ENCODE assay signal across 1 cellular context in the genomic region with DNA sequence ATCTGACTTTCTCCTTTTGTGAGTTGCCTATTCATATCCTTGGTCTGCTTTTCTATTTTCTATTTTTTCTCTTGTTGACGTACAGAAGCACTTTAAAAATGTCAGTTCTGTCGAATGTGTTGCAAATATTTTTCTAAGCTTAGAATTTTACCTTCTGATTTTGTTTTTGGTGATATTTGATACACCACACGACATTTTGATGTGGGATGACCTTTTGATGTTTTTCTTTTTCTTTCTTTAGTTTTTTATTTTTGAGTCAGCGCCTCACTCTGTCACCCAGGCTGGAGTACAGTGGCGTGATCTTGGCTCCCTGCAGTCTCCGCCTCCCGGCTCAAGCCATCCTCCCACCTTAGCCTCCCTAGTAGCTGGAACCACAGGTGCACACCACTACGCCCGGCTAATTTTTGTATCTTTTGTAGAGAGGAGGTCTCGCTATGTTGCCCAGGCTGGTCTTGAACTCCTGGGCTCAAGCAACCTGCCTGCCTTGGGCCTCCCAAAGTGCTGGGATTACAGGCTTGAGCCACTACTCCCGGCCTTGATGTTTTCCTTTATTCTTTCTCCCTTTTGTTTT.
A peak's percentile ranks its signal among the peaks of the same experiment; 100 is the strongest.
TF ChIP-seq lines count a peak whose summit lies in the region.

No MANE protein-coding gene starts in this region.

TF ChIP-seq in K562, 482 proteins besides CTCF, POLR2A, EP300 and RAD21 (continued from another document and continues in another):
- TF ChIP-seq, protein P1, sequence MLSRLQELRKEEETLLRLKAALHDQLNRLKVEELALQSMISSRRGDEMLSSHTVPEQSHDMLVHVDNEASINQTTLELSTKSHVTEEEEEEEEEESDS (CRISPR knock-in tag; IDR thresholded peaks at IDR 0.05): no peak
- TF ChIP-seq BRD9 (IDR thresholded peaks at IDR 0.05; ENCODE audit: low read depth, partially characterized antibody): peak; percentile 57
- no peak for TF ChIP-seq RBM17 (IDR thresholded peaks at IDR 0.05; ENCODE audit: borderline replicate concordance, low read depth, low read length)
- no peak for TF ChIP-seq FOXA3 (CRISPR knock-in tag; conservative IDR thresholded peaks at IDR 0.05 in 1 of 2, IDR thresholded peaks at IDR 0.05 in 1 of 2)
- TF ChIP-seq LARP7 (IDR thresholded peaks at IDR 0.05): peak; percentile 55
- no peak for TF ChIP-seq IRF2 (CRISPR knock-in tag; IDR thresholded peaks at IDR 0.05)
- TF ChIP-seq, protein P2, sequence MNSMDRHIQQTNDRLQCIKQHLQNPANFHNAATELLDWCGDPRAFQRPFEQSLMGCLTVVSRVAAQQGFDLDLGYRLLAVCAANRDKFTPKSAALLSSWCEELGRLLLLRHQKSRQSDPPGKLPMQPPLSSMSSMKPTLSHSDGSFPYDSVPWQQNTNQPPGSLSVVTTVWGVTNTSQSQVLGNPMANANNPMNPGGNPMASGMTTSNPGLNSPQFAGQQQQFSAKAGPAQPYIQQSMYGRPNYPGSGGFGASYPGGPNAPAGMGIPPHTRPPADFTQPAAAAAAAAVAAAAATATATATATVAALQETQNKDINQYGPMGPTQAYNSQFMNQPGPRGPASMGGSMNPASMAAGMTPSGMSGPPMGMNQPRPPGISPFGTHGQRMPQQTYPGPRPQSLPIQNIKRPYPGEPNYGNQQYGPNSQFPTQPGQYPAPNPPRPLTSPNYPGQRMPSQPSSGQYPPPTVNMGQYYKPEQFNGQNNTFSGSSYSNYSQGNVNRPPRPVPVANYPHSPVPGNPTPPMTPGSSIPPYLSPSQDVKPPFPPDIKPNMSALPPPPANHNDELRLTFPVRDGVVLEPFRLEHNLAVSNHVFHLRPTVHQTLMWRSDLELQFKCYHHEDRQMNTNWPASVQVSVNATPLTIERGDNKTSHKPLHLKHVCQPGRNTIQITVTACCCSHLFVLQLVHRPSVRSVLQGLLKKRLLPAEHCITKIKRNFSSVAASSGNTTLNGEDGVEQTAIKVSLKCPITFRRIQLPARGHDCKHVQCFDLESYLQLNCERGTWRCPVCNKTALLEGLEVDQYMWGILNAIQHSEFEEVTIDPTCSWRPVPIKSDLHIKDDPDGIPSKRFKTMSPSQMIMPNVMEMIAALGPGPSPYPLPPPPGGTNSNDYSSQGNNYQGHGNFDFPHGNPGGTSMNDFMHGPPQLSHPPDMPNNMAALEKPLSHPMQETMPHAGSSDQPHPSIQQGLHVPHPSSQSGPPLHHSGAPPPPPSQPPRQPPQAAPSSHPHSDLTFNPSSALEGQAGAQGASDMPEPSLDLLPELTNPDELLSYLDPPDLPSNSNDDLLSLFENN (IDR thresholded peaks at IDR 0.05; ENCODE audit: low read depth in 2 of 2, low read length in 2 of 2): 0 out of 4 replicates have a peak, but pooled peaks of 1 of the 2 experiments have one; percentile 7
- TF ChIP-seq, protein P3, sequence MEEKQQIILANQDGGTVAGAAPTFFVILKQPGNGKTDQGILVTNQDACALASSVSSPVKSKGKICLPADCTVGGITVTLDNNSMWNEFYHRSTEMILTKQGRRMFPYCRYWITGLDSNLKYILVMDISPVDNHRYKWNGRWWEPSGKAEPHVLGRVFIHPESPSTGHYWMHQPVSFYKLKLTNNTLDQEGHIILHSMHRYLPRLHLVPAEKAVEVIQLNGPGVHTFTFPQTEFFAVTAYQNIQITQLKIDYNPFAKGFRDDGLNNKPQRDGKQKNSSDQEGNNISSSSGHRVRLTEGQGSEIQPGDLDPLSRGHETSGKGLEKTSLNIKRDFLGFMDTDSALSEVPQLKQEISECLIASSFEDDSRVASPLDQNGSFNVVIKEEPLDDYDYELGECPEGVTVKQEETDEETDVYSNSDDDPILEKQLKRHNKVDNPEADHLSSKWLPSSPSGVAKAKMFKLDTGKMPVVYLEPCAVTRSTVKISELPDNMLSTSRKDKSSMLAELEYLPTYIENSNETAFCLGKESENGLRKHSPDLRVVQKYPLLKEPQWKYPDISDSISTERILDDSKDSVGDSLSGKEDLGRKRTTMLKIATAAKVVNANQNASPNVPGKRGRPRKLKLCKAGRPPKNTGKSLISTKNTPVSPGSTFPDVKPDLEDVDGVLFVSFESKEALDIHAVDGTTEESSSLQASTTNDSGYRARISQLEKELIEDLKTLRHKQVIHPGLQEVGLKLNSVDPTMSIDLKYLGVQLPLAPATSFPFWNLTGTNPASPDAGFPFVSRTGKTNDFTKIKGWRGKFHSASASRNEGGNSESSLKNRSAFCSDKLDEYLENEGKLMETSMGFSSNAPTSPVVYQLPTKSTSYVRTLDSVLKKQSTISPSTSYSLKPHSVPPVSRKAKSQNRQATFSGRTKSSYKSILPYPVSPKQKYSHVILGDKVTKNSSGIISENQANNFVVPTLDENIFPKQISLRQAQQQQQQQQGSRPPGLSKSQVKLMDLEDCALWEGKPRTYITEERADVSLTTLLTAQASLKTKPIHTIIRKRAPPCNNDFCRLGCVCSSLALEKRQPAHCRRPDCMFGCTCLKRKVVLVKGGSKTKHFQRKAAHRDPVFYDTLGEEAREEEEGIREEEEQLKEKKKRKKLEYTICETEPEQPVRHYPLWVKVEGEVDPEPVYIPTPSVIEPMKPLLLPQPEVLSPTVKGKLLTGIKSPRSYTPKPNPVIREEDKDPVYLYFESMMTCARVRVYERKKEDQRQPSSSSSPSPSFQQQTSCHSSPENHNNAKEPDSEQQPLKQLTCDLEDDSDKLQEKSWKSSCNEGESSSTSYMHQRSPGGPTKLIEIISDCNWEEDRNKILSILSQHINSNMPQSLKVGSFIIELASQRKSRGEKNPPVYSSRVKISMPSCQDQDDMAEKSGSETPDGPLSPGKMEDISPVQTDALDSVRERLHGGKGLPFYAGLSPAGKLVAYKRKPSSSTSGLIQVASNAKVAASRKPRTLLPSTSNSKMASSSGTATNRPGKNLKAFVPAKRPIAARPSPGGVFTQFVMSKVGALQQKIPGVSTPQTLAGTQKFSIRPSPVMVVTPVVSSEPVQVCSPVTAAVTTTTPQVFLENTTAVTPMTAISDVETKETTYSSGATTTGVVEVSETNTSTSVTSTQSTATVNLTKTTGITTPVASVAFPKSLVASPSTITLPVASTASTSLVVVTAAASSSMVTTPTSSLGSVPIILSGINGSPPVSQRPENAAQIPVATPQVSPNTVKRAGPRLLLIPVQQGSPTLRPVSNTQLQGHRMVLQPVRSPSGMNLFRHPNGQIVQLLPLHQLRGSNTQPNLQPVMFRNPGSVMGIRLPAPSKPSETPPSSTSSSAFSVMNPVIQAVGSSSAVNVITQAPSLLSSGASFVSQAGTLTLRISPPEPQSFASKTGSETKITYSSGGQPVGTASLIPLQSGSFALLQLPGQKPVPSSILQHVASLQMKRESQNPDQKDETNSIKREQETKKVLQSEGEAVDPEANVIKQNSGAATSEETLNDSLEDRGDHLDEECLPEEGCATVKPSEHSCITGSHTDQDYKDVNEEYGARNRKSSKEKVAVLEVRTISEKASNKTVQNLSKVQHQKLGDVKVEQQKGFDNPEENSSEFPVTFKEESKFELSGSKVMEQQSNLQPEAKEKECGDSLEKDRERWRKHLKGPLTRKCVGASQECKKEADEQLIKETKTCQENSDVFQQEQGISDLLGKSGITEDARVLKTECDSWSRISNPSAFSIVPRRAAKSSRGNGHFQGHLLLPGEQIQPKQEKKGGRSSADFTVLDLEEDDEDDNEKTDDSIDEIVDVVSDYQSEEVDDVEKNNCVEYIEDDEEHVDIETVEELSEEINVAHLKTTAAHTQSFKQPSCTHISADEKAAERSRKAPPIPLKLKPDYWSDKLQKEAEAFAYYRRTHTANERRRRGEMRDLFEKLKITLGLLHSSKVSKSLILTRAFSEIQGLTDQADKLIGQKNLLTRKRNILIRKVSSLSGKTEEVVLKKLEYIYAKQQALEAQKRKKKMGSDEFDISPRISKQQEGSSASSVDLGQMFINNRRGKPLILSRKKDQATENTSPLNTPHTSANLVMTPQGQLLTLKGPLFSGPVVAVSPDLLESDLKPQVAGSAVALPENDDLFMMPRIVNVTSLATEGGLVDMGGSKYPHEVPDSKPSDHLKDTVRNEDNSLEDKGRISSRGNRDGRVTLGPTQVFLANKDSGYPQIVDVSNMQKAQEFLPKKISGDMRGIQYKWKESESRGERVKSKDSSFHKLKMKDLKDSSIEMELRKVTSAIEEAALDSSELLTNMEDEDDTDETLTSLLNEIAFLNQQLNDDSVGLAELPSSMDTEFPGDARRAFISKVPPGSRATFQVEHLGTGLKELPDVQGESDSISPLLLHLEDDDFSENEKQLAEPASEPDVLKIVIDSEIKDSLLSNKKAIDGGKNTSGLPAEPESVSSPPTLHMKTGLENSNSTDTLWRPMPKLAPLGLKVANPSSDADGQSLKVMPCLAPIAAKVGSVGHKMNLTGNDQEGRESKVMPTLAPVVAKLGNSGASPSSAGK (IDR thresholded peaks at IDR 0.05): peak; percentile 53
- no peak for TF ChIP-seq SIX5 (IDR thresholded peaks at IDR 0.05; ENCODE audit: borderline replicate concordance in 1 of 2, insufficient read depth in 1 of 2, low read depth in 1 of 2, low read length in 2 of 2)
- TF ChIP-seq, protein P4, sequence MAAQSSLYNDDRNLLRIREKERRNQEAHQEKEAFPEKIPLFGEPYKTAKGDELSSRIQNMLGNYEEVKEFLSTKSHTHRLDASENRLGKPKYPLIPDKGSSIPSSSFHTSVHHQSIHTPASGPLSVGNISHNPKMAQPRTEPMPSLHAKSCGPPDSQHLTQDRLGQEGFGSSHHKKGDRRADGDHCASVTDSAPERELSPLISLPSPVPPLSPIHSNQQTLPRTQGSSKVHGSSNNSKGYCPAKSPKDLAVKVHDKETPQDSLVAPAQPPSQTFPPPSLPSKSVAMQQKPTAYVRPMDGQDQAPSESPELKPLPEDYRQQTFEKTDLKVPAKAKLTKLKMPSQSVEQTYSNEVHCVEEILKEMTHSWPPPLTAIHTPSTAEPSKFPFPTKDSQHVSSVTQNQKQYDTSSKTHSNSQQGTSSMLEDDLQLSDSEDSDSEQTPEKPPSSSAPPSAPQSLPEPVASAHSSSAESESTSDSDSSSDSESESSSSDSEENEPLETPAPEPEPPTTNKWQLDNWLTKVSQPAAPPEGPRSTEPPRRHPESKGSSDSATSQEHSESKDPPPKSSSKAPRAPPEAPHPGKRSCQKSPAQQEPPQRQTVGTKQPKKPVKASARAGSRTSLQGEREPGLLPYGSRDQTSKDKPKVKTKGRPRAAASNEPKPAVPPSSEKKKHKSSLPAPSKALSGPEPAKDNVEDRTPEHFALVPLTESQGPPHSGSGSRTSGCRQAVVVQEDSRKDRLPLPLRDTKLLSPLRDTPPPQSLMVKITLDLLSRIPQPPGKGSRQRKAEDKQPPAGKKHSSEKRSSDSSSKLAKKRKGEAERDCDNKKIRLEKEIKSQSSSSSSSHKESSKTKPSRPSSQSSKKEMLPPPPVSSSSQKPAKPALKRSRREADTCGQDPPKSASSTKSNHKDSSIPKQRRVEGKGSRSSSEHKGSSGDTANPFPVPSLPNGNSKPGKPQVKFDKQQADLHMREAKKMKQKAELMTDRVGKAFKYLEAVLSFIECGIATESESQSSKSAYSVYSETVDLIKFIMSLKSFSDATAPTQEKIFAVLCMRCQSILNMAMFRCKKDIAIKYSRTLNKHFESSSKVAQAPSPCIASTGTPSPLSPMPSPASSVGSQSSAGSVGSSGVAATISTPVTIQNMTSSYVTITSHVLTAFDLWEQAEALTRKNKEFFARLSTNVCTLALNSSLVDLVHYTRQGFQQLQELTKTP (IDR thresholded peaks at IDR 0.05; ENCODE audit: low read depth in 1 of 2, partially characterized antibody in 2 of 2): peak in 1 of 2 experiments; percentile 60
- no peak for TF ChIP-seq SMAD3 (CRISPR knock-in tag; conservative IDR thresholded peaks at IDR 0.05)
- TF ChIP-seq TCF7L2 (IDR thresholded peaks at IDR 0.05; ENCODE audit: low read depth, low read length): no peak
- TF ChIP-seq HLTF (IDR thresholded peaks at IDR 0.05): 0 out of 2 replicates have a peak, but pooled peaks have one; percentile 56
- TF ChIP-seq, protein P5, sequence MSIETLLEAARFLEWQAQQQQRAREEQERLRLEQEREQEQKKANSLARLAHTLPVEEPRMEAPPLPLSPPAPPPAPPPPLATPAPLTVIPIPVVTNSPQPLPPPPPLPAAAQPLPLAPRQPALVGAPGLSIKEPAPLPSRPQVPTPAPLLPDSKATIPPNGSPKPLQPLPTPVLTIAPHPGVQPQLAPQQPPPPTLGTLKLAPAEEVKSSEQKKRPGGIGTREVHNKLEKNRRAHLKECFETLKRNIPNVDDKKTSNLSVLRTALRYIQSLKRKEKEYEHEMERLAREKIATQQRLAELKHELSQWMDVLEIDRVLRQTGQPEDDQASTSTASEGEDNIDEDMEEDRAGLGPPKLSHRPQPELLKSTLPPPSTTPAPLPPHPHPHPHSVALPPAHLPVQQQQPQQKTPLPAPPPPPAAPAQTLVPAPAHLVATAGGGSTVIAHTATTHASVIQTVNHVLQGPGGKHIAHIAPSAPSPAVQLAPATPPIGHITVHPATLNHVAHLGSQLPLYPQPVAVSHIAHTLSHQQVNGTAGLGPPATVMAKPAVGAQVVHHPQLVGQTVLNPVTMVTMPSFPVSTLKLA (conservative IDR thresholded peaks at IDR 0.05): peak; percentile 32 to 40; a peak in 1 of 4 replicates
